8 cellular contexts compared by ENCODE assay signal in the genomic region with DNA sequence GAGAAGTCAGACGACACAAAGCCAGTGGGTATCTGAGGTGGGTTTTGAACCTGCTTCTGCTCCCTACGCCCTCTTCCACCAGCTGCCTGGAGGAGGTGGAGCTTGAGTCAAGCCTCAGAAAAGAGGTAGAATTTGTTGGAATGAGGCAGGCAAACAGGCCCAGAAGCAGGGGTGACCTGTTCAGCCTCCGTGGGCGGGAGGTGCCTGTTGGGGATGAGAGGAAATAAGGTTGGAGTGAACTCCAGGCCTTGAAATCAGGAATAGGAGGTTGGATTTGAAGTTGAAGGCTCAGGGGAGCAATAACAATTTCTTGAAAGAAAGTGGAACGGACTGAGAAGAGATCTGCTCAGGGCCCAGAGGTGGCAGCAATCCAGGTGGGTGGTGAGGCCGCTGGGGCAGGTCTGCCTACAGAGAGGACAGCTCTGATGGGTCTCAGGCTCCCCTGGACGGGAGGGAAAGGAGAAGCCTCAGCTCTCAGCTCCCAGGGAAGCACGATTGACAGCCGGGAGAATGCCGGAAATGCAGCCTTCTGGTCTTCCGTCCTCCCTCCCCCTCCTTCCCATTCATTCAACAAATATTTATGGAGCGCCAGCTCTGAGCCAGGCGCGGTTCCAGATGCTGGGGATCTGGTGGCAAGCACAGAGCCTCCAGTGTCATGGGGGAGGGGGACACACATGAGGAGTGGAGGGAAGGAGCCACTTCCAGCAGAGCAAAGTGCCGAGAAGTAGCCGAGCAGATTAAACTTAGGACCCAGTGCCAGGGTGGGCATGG.
DNase-seq lines count a peak whose midpoint lies in the region; ATAC-seq lines count a peak whose summit lies in the region.

No MANE protein-coding gene starts in this region.

- H3K27ac ChIP-seq in epithelial cell of prostate (peak overlapping the region; percentile 91), trophoblast cell (ENCODE audit: low read depth, low read length) (peak overlapping the region; percentile 81)

- H2BK5ac ChIP-seq in trophoblast cell (ENCODE audit: low read depth, low read length, poor library complexity), result peak overlapping the region; percentile 35

- H2AFZ ChIP-seq in trophoblast cell (ENCODE audit: insufficient read depth, low read length, poor library complexity), result no peak overlapping the region

- peak overlapping the region; percentile 62 for H3K14ac ChIP-seq in trophoblast cell (ENCODE audit: low read length)

- H4K8ac ChIP-seq in trophoblast cell (ENCODE audit: low read depth, low read length), result peak overlapping the region; percentile 17

- H3K4me3 ChIP-seq in trophoblast cell (ENCODE audit: low read depth, low read length), result no peak overlapping the region

- no CpG with 5 or more reads among the region's 16 CpGs for WGBS in trophoblast cell (ENCODE audit: extremely low coverage, insufficient coverage, insufficient read length)

- no peak overlapping the region for H3K27ac Mint-ChIP-seq in activated naive CD8-positive, alpha-beta T cell treated with anti-CD3 and anti-CD28 coated beads, Interleukin-2, amount 50 U/mL, for 24 hours
- no peak overlapping the region for H3K27ac Mint-ChIP-seq in activated T-cell treated with anti-CD3 and anti-CD28 coated beads, Interleukin-2, amount 50 U/mL, for 24 hours

- peaks cover 24 to 39% of the 10 kb centered on the region in 2 experiments for H3K4me1 ChIP-seq in trophoblast cell (ENCODE audit: control insufficient read depth in 1 of 2, insufficient read depth in 2 of 2, low read length in 2 of 2)

- H3K9me3 Mint-ChIP-seq in activated naive CD8-positive, alpha-beta T cell treated with anti-CD3 and anti-CD28 coated beads, Interleukin-2, amount 50 U/mL, for 24 hours, result no peaks in the 10 kb centered on the region
- H3K9me3 Mint-ChIP-seq in activated T-cell treated with anti-CD3 and anti-CD28 coated beads, Interleukin-2, amount 50 U/mL, for 24 hours, result no peaks in the 10 kb centered on the region

- no peak overlapping the region for H3K4me3 Mint-ChIP-seq in activated naive CD8-positive, alpha-beta T cell treated with anti-CD3 and anti-CD28 coated beads, Interleukin-2, amount 50 U/mL, for 24 hours
- H3K4me3 Mint-ChIP-seq in activated T-cell treated with anti-CD3 and anti-CD28 coated beads, Interleukin-2, amount 50 U/mL, for 24 hours, result no peak overlapping the region

- H3K9me3 ChIP-seq in trophoblast cell (ENCODE audit: insufficient read depth, low read depth, low read length), result peaks cover 3% of the 10 kb centered on the region

- H2BK12ac ChIP-seq in trophoblast cell (ENCODE audit: low read length), result peak overlapping the region; percentile 48

- H2AK5ac ChIP-seq in trophoblast cell (ENCODE audit: low read length), result peak overlapping the region; percentile 40

- H3K27me3 Mint-ChIP-seq in activated naive CD8-positive, alpha-beta T cell treated with anti-CD3 and anti-CD28 coated beads, Interleukin-2, amount 50 U/mL, for 24 hours, result peaks cover 56% of the 10 kb centered on the region
- H3K27me3 Mint-ChIP-seq in activated T-cell treated with anti-CD3 and anti-CD28 coated beads, Interleukin-2, amount 50 U/mL, for 24 hours, result peaks cover 80% of the 10 kb centered on the region

- peak overlapping the region; percentile 65 for H2BK120ac ChIP-seq in trophoblast cell (ENCODE audit: insufficient read depth, low read length, poor library complexity)

- H3K4me2 ChIP-seq in trophoblast cell (ENCODE audit: low read length), result peak overlapping the region; percentile 46

- peak overlapping the region; percentile 67 for H3K18ac ChIP-seq in trophoblast cell (ENCODE audit: low read length)

- no peak overlapping the region for H3K9ac ChIP-seq in trophoblast cell (ENCODE audit: low read length)

- DNase-seq in EH (ENCODE audit: low read depth), result peak; percentile 98
- DNase-seq in NCI-H460 (ENCODE audit: extremely low read depth, low read depth), result peak; percentile 42
- no peak for DNase-seq in epithelial cell of prostate (ENCODE audit: low read depth, low spot score)
- DNase-seq in trophoblast cell, result peak; percentile 69 to 77
- no peak for DNase-seq in activated naive CD8-positive, alpha-beta T cell treated with anti-CD3 and anti-CD28 coated beads, Interleukin-2, amount 50 U/mL, for 24 hours
- no peak for DNase-seq in activated T-cell treated with anti-CD3 and anti-CD28 coated beads, Interleukin-2, amount 50 U/mL, for 24 hours

- peaks cover 4% of the 10 kb centered on the region for H3K27me3 ChIP-seq in trophoblast cell (ENCODE audit: insufficient read depth, low read length)

- H3K23ac ChIP-seq in trophoblast cell (ENCODE audit: low read length), result no peak overlapping the region

- peak overlapping the region; percentile 6 for H3K4ac ChIP-seq in trophoblast cell (ENCODE audit: low read depth, low read length)

- H3K36me3 ChIP-seq in trophoblast cell (ENCODE audit: control insufficient read depth in 1 of 2, insufficient read depth in 2 of 2, low read length in 2 of 2), result peaks cover 12 to 18% of the 10 kb centered on the region in 2 experiments

- peak overlapping the region; percentile 72 for H4K91ac ChIP-seq in trophoblast cell (ENCODE audit: low read depth, low read length)

- H3K79me2 ChIP-seq in trophoblast cell (ENCODE audit: control insufficient read depth, insufficient read depth, low read length, poor library complexity), result peaks cover 2% of the 10 kb centered on the region

- peaks cover 6% of the 10 kb centered on the region for H3K4me1 Mint-ChIP-seq in activated naive CD8-positive, alpha-beta T cell treated with anti-CD3 and anti-CD28 coated beads, Interleukin-2, amount 50 U/mL, for 24 hours
- peaks cover 3% of the 10 kb centered on the region for H3K4me1 Mint-ChIP-seq in activated T-cell treated with anti-CD3 and anti-CD28 coated beads, Interleukin-2, amount 50 U/mL, for 24 hours (ENCODE audit: low read depth)

- H4K12ac ChIP-seq in trophoblast cell (ENCODE audit: low read depth, low read length), result no peak overlapping the region

- no peaks in the 10 kb centered on the region for H3K36me3 Mint-ChIP-seq in activated naive CD8-positive, alpha-beta T cell treated with anti-CD3 and anti-CD28 coated beads, Interleukin-2, amount 50 U/mL, for 24 hours (ENCODE audit: low read depth)
- no peaks in the 10 kb centered on the region for H3K36me3 Mint-ChIP-seq in activated T-cell treated with anti-CD3 and anti-CD28 coated beads, Interleukin-2, amount 50 U/mL, for 24 hours (ENCODE audit: low read depth)

- H3K79me1 ChIP-seq in trophoblast cell (ENCODE audit: low read length), result peaks cover 13% of the 10 kb centered on the region

- no peak for ATAC-seq in activated naive CD8-positive, alpha-beta T cell treated with anti-CD3 and anti-CD28 coated beads, Interleukin-2, amount 50 U/mL, for 24 hours
- ATAC-seq in GM19452 (IDR thresholded peaks at IDR 0.05; ENCODE audit: unreplicated experiment), result no peak
- ATAC-seq in HG02840 (IDR thresholded peaks at IDR 0.05; ENCODE audit: low FRiP score, unreplicated experiment), result no peak

Comparison
In these comparisons a context has a peak if more than half of its experiments do, and no peak if none do; other contexts are left out.
1. DNase-seq: peak in EH (single experiment), NCI-H460 (single experiment) and trophoblast cell (2 of 2); none in epithelial cell of prostate (single experiment), activated naive CD8-positive, alpha-beta T cell treated with anti-CD3 and anti-CD28 coated beads, Interleukin-2, amount 50 U/mL, for 24 hours (single experiment) and activated T-cell treated with anti-CD3 and anti-CD28 coated beads, Interleukin-2, amount 50 U/mL, for 24 hours (single experiment).